In the genomic region with DNA sequence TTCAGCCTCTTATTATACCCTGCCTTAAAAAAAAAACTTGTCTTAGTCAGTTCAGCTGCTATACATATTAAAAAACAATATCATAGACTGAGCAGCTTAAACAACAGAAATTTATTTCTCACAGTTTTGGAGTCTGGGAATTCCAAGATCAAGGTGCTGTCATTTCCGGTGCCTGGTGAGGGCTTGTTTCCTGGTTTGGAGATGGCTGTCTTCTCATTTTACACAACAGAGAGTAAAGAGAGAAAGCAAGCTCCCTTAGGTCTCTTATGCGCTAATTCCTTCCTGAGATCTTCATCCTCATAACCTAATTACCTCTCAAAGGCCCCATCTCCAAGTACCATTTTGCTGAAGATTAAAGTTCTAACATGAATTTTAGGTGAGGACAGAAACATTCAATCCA, we compare ENCODE assay signal across 24 cellular contexts.
"Had no signal": no experiment of that assay in that cellular context is flagged by ENCODE, and none has a peak within 500 bp of the region (broad histone marks: within the 10 kb centered on the region; RNA-seq: fewer than 3 reads in every experiment).

No MANE protein-coding gene starts in this region.

- H3K27me3 ChIP-seq: left lung, ovary, right atrium auricular region, right lobe of liver, tibial nerve, uterus had no signal

- ATAC-seq: left colon; left lung; mucosa of descending colon; naive thymus-derived CD4-positive, alpha-beta T cell; natural killer cell treated with Interleukin-12 subunit alpha and Interleukin-12 subunit beta and Interleukin-15 and Interleukin-18, amount 100 ng/mL, for 72 hours; right lobe of liver; stimulated activated memory B cell treated with anti-CD40 and anti-IgM and Interleukin-4, amounts not matched to agents 10 μg/mL and 1 μg/mL and 100 μg/mL, for 72 hours; stimulated activated naive CD8-positive, alpha-beta T cell treated with anti-CD3 and anti-CD28 coated beads, Interleukin-15, amount 100 ng/mL, for 72 hours had no signal

- H3K36me3 ChIP-seq: left lung, ovary, right atrium auricular region, right lobe of liver, tibial nerve, uterus had no signal

- H3K27ac ChIP-seq: left lung, ovary, right atrium auricular region, right lobe of liver, tibial nerve, uterus had no signal

- FAIRE-seq: keratinocyte had no signal

- H3K9me3 ChIP-seq: left lung, mucosa of descending colon, ovary, right atrium auricular region, right lobe of liver, tibial nerve, uterus had no signal

- H3K4me2 ChIP-seq: smooth muscle cell had no signal

- DNase-seq: hippocampal formation; kidney glomerular epithelial cell; left colon; left lung; midbrain; mucosa of descending colon; naive thymus-derived CD4-positive, alpha-beta T cell; ovary; right lobe of liver; stimulated activated CD4-positive, alpha-beta T cell treated with anti-CD3 and anti-CD28 coated beads, Interleukin-1b, Interleukin-23, amount 100 ng/mL, for 48 hours; stimulated activated CD4-positive, alpha-beta T cell treated with anti-CD3 and anti-CD28 coated beads, Interleukin-2, amount 100 ng/mL, for 48 hours; stimulated activated CD4-positive, alpha-beta T cell treated with anti-CD3 and anti-CD28 coated beads, Interleukin-4, amount 100 ng/mL, for 4 hours; stimulated activated CD8-positive, alpha-beta memory T cell treated with anti-CD3 and anti-CD28 coated beads, Interleukin-4, amount 100 ng/mL, for 48 hours; stimulated activated naive CD4-positive, alpha-beta T cell treated with Interleukin-2 at 50 U/mL for 16 hours; stimulated activated naive CD8-positive, alpha-beta T cell treated with anti-CD3 and anti-CD28 coated beads, Interleukin-15, amount 100 ng/mL, for 72 hours; substantia nigra; uterus had no signal

- H3K4me1 ChIP-seq: right lobe of liver, uterus had no signal

- H3K4me3 ChIP-seq: left lung, lung, mucosa of descending colon, ovary, right atrium auricular region, right lobe of liver, smooth muscle cell, tibial nerve, uterus had no signal
